10 cellular contexts compared by ENCODE assay signal in genomic region chr2:62660087-62660486, GRCh38. TPM values are rescaled to one million over a fixed set of nuclear protein-coding genes. Genes with fewer than 3 reads are reported as not detected.
DNase-seq lines count a peak whose midpoint lies in the region; ATAC-seq, FAIRE-seq and TF ChIP-seq lines count a peak whose summit lies in the region.
"Had no signal": no experiment of that assay in that cellular context is flagged by ENCODE, and none has a peak within 500 bp of the region (broad histone marks: within the 10 kb centered on the region; RNA-seq: fewer than 3 reads in every experiment).

No MANE protein-coding gene starts in this region.

- TF ChIP-seq POLR2A in GM18505 (IDR thresholded peaks at IDR 0.05; ENCODE audit: borderline replicate concordance, extremely low read depth, insufficient read depth, insufficient read length): no peak

- intact Hi-C loops in left lung (cut with DNase I): no loop called here

- DNase-seq in left lung (no peak), D721Med (ENCODE audit: insufficient read length, low spot score) (no peak), NCI-H1417 treated with DMSO at 0.1 percent for 48 hours (lab: John Stamatoyannopoulos, UW) (no peak), AML-193 (lab: John Stamatoyannopoulos, UW) (no peak), NCI-H774 (lab: John Stamatoyannopoulos, UW) (no peak)
- DNase-seq: stimulated activated CD4-positive, alpha-beta T cell treated with anti-CD3 and anti-CD28 coated beads, Interleukin-4, amount 100 ng/mL, for 24 hours had no signal

- H3K27ac ChIP-seq in left lung: no peak overlapping the region
- H3K27ac ChIP-seq: KMS-11 had no signal

- no peaks in the 10 kb centered on the region for H3K27me3 ChIP-seq in left lung

- no peak for TF ChIP-seq CTCF in left lung (IDR thresholded peaks at IDR 0.05)
- TF ChIP-seq CTCF in D721Med (IDR thresholded peaks at IDR 0.05; ENCODE audit: insufficient read depth, missing control alignments): no peak

- no peak overlapping the region for H3K4me3 ChIP-seq in left lung

- H3K36me3 ChIP-seq in left lung: no peaks in the 10 kb centered on the region

- ATAC-seq in GM18505 (IDR thresholded peaks at IDR 0.05; ENCODE audit: unreplicated experiment) (peak; percentile 74), GM21723 (IDR thresholded peaks at IDR 0.05; ENCODE audit: unreplicated experiment) (peak; percentile 87), HG03457 (IDR thresholded peaks at IDR 0.05; ENCODE audit: unreplicated experiment) (peak; percentile 77), left lung (peak; percentile 44)

- FAIRE-seq in D721Med (lab: Jason Lieb, UNC): no peak

- H3K9me3 ChIP-seq in left lung: no peaks in the 10 kb centered on the region

- peaks cover 8 to 11% of the 10 kb centered on the region in 2 donors for H3K4me1 ChIP-seq in left lung

RNA-seq across cellular contexts. Expression of gene EHBP1, which starts 45.4 kb away (rescaled TPM):
- total RNA-seq in left lung: 10 to 100 TPM; 37.4 to 39.5 TPM
